11 cellular contexts compared by ENCODE assay signal in the genomic region with DNA sequence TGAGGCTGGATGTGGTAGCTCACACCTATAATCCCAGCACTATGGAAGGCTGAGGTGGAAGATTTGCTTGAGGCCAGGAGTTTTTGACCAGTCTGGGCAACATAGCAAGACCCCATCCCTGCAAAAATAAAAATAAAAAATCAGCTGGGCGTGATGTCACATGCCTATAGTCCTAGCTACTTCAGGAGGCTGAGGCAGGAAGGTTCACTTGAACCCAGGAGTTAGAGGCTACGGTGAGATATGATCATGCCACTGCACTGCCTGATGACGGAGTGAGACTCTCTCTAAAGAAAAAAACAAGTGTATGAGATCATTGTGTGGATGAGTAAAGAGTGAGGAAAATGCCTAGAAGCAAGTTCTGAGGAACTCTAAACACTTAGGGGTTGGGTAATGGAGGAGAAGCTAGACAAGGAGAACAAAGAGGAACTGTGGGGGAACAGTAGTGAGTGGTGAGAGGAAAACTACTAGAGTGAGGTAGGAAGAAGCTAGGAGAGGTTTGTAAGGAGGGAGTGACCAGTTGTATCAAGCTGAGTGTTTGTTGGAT. TPM values are rescaled to one million over a fixed set of nuclear protein-coding genes. Genes with fewer than 3 reads are reported as not detected.
DNase-seq lines count a peak whose midpoint lies in the region; ATAC-seq lines count a peak whose summit lies in the region.
"Had no signal": no experiment of that assay in that cellular context is flagged by ENCODE, and none has a peak within 500 bp of the region (broad histone marks: within the 10 kb centered on the region; RNA-seq: fewer than 3 reads in every experiment).

No MANE protein-coding gene starts in this region.

- CTCF ChIA-PET in activated CD8-positive, alpha-beta memory T cell treated with anti-CD3 and anti-CD28 coated beads, Interleukin-2, amount 10 ng/mL, durations not matched to agents 7 days and 5 days (lab: Charles Lee) = interaction anchor here (0.6 kb wide), 1 partner anchor 1547 kb away, joined by 3 read pairs; no protein-coding TSS in a partner anchor

- H3K9me3 Mint-ChIP-seq in activated CD8-positive, alpha-beta memory T cell treated with anti-CD3 and anti-CD28 coated beads, Interleukin-2, amount 10 ng/mL, durations not matched to agents 7 days and 5 days (ENCODE audit: low read depth) = no peaks in the 10 kb centered on the region

- peaks cover 3% of the 10 kb centered on the region for H3K27me3 Mint-ChIP-seq in activated CD8-positive, alpha-beta memory T cell treated with anti-CD3 and anti-CD28 coated beads, Interleukin-2, amount 10 ng/mL, durations not matched to agents 7 days and 5 days

- H3K36me3 Mint-ChIP-seq in activated CD8-positive, alpha-beta memory T cell treated with anti-CD3 and anti-CD28 coated beads, Interleukin-2, amount 10 ng/mL, durations not matched to agents 7 days and 5 days = no peaks in the 10 kb centered on the region

- no peaks in the 10 kb centered on the region for H3K4me1 Mint-ChIP-seq in activated CD8-positive, alpha-beta memory T cell treated with anti-CD3 and anti-CD28 coated beads, Interleukin-2, amount 10 ng/mL, durations not matched to agents 7 days and 5 days

- no peak overlapping the region for H3K27ac Mint-ChIP-seq in activated CD8-positive, alpha-beta memory T cell treated with anti-CD3 and anti-CD28 coated beads, Interleukin-2, amount 10 ng/mL, durations not matched to agents 7 days and 5 days

- peak; percentile 39 for DNase-seq in H4 (ENCODE audit: low spot score)
- DNase-seq in SIG-M5 treated with dmso at 0.1 percent for 504 hours (lab: John Stamatoyannopoulos, UW; ENCODE audit: unreplicated experiment) = peak; percentile 88
- DNase-seq in renal cortical epithelial cell (ENCODE audit: low read depth) = peak; percentile 60
- no peak for DNase-seq in activated CD8-positive, alpha-beta memory T cell treated with anti-CD3 and anti-CD28 coated beads, Interleukin-2, amount 10 ng/mL, durations not matched to agents 7 days and 5 days
- no peak for DNase-seq in NCI-H146 treated with DMSO at 0.1 percent for 48 hours (lab: John Stamatoyannopoulos, UW; ENCODE audit: unreplicated experiment)
- no peak for DNase-seq in retina
- DNase-seq: C1 segment of cervical spinal cord, islet precursor cell had no signal

- ATAC-seq in esophagus mucosa (peak; percentile 41), HG02610 (IDR thresholded peaks at IDR 0.05; ENCODE audit: unreplicated experiment) (no peak)
- ATAC-seq in activated CD8-positive, alpha-beta memory T cell treated with anti-CD3 and anti-CD28 coated beads, Interleukin-2, amount 10 ng/mL, durations not matched to agents 7 days and 5 days = no peak
- ATAC-seq: SK-N-SH treated with all-trans-retinoic acid at 6 μM for 48 hours had no signal

- no peak overlapping the region for H3K4me3 Mint-ChIP-seq in activated CD8-positive, alpha-beta memory T cell treated with anti-CD3 and anti-CD28 coated beads, Interleukin-2, amount 10 ng/mL, durations not matched to agents 7 days and 5 days

RNA-seq across cellular contexts. Expression of gene CLIC4, which starts 17.0 kb away (rescaled TPM):
- total RNA-seq in H4 (2014; rRNA removed; shearing (Covaris generic)) = 172 and 217 TPM in 2 replicates
- total RNA-seq in esophagus mucosa (56.8 TPM), renal cortical epithelial cell (309 and 384 TPM in 2 replicates)
- 10 to 100 TPM; 16.9 to 23.0 TPM for total RNA-seq in activated CD8-positive, alpha-beta memory T cell treated with anti-CD3 and anti-CD28 coated beads, Interleukin-2, amount 10 ng/mL, durations not matched to agents 7 days and 5 days

Comparison
In these comparisons a context has a peak if more than half of its experiments do, and no peak if none do; other contexts are left out.
1. DNase-seq: peak in H4 (single experiment), SIG-M5 treated with dmso at 0.1 percent for 504 hours (single experiment) and renal cortical epithelial cell (single experiment); none in activated CD8-positive, alpha-beta memory T cell treated with anti-CD3 and anti-CD28 coated beads, Interleukin-2, amount 10 ng/mL, durations not matched to agents 7 days and 5 days (single experiment), NCI-H146 treated with DMSO at 0.1 percent for 48 hours (single experiment) and retina (single experiment).